8 cellular contexts compared by ENCODE assay signal in the genomic region with DNA sequence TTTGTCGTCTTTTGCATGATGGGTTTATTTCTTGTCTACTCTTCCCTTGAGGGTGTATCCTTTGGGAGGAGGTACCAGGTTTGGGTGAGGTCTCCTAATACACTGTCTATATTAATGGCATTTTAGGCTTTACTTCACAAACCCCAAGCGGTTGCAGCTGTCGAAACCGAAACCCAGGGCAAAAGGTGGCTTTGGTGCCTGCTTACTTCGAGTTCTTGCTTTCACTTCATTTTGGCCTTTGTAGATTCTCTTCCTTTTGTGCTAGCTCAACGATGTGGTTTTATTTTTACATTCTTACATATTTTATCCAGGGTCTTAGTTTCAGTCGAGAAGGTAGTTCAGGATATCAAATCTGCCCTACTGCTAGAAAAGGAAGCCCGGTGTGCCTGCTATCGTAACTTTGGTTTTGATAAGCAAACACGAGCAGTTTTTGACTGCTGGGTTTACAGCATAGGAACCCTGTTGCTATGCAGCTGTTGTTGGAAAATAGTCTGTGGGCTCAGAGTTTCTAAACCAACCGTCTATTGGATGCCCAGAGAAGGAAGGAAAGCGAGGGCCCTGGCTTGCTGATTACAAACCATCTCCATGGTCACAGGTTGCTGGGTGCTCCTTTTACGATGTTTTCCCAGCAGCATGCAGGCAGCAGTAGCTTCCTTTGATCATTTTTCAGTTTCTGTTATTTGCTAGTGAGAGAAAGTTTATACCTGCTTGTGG. TPM values are rescaled to one million over a fixed set of nuclear protein-coding genes. Genes with fewer than 3 reads are reported as not detected.
A peak's percentile ranks its signal among the peaks of the same experiment; 100 is the strongest.
DNase-seq lines count a peak whose midpoint lies in the region; ATAC-seq and TF ChIP-seq lines count a peak whose summit lies in the region.

No MANE protein-coding gene starts in this region.

- H3K36me3 ChIP-seq in muscle layer of duodenum (ENCODE audit: control insufficient read depth in 1 of 2, insufficient read depth in 2 of 2, low read length in 2 of 2) (no peaks in the 10 kb centered on the region), subcutaneous abdominal adipose tissue (ENCODE audit: control insufficient read depth in 5 of 5, insufficient read depth in 5 of 5, low read length in 5 of 5) (no peaks in the 10 kb centered on the region), BE2C (no peaks in the 10 kb centered on the region)

- peak; percentile 28 for TF ChIP-seq POLR2A in NB4 (IDR thresholded peaks at IDR 0.05; ENCODE audit: extremely low read depth, insufficient read length)

- CTCF ChIA-PET in HEK293T (lab: Yijun Ruan, JAX): interaction anchor here (0.9 kb wide), 1 partner anchor 9 kb away, joined by 4 read pairs; a partner anchor contains a TSS

- peak overlapping the region; percentile 41; the same call in 1 of the 2 replicates for H3K4me3 ChIP-seq in GM12864 (ENCODE audit: low read depth, low read length)
- H3K4me3 ChIP-seq in NB4 (ENCODE audit: low read depth, low read length): peak overlapping the region; percentile 70
- H3K4me3 ChIP-seq in muscle layer of duodenum (ENCODE audit: low read depth in 1 of 2, low read length in 2 of 2): peak overlapping the region; percentile 50 to 66
- H3K4me3 ChIP-seq in subcutaneous abdominal adipose tissue (ENCODE audit: low read depth in 1 of 5, low read length in 5 of 5): peak overlapping the region in 4 of 5 donors; percentile 5 to 55 (median 27)
- H3K4me3 ChIP-seq in BE2C (ENCODE audit: low read depth, low read length): no peak overlapping the region

- DNase-seq in GM12864 (ENCODE audit: low read depth) (peak; percentile 24), HEK293T (ENCODE audit: extremely low spot score) (peak; percentile 48), NB4 (ENCODE audit: low read depth) (peak; percentile 79), BE2C (no peak)

- H3K27me3 ChIP-seq in muscle layer of duodenum (ENCODE audit: low read depth, low read length) (no peaks in the 10 kb centered on the region), subcutaneous abdominal adipose tissue (ENCODE audit: control insufficient read depth in 5 of 5, insufficient read depth in 4 of 5, low read length in 5 of 5) (no peaks in the 10 kb centered on the region), BE2C (no peaks in the 10 kb centered on the region)

- H3K27me3 Mint-ChIP-seq in dendritic cell treated with granulocyte-macrophage colony-stimulating factor and Interleukin-4, amounts not matched to agents 40 ng/mL and 50 ng/mL, for 4 days: no peaks in the 10 kb centered on the region

- intact Hi-C loops in dendritic cell treated with granulocyte-macrophage colony-stimulating factor and Interleukin-4, amounts not matched to agents 40 ng/mL and 50 ng/mL, for 4 days (cut with micrococcal nuclease): no loop called here

- peak overlapping the region; percentile 88 for H3K27ac Mint-ChIP-seq in dendritic cell treated with granulocyte-macrophage colony-stimulating factor and Interleukin-4, amounts not matched to agents 40 ng/mL and 50 ng/mL, for 4 days

- POLR2A ChIA-PET in HEK293T (lab: Yijun Ruan, JAX): interaction anchor here (1.3 kb wide), 1 partner anchor 9 kb away, joined by 3 read pairs; no protein-coding TSS in a partner anchor

- no peak for TF ChIP-seq CTCF in GM12864 (IDR thresholded peaks at IDR 0.05; ENCODE audit: low read depth, low read length, missing control alignments)
- no peak for TF ChIP-seq CTCF in NB4 (IDR thresholded peaks at IDR 0.05; ENCODE audit: low read depth, low read length)
- no peak for TF ChIP-seq CTCF in BE2C (IDR thresholded peaks at IDR 0.05; ENCODE audit: low read depth, low read length)

- H3K9me3 ChIP-seq in muscle layer of duodenum (ENCODE audit: control insufficient read depth in 1 of 2, low read length in 2 of 2) (no peaks in the 10 kb centered on the region), subcutaneous abdominal adipose tissue (ENCODE audit: control insufficient read depth in 5 of 5, low read length in 5 of 5) (no peaks in the 10 kb centered on the region), BE2C (no peaks in the 10 kb centered on the region)

- H3K9me3 Mint-ChIP-seq in dendritic cell treated with granulocyte-macrophage colony-stimulating factor and Interleukin-4, amounts not matched to agents 40 ng/mL and 50 ng/mL, for 4 days: no peaks in the 10 kb centered on the region

- H3K9ac ChIP-seq in subcutaneous abdominal adipose tissue (ENCODE audit: low read length in 5 of 5): peak overlapping the region in 2 of 5 donors; percentile 17 to 30

- H3K4me1 ChIP-seq in muscle layer of duodenum (ENCODE audit: control insufficient read depth in 1 of 2, insufficient read depth in 2 of 2, low read length in 2 of 2) (peaks cover 0 to 13% of the 10 kb centered on the region in 2 donors), subcutaneous abdominal adipose tissue (ENCODE audit: control insufficient read depth in 5 of 5, insufficient read depth in 5 of 5, low read length in 5 of 5) (peaks cover 0 to 5% (median 0%) of the 10 kb centered on the region in 5 donors), BE2C (no peaks in the 10 kb centered on the region)

- peaks cover 23% of the 10 kb centered on the region for H3K4me1 Mint-ChIP-seq in dendritic cell treated with granulocyte-macrophage colony-stimulating factor and Interleukin-4, amounts not matched to agents 40 ng/mL and 50 ng/mL, for 4 days (ENCODE audit: low read depth)

- H3K36me3 Mint-ChIP-seq in dendritic cell treated with granulocyte-macrophage colony-stimulating factor and Interleukin-4, amounts not matched to agents 40 ng/mL and 50 ng/mL, for 4 days (ENCODE audit: low read depth): no peaks in the 10 kb centered on the region

- peak overlapping the region; percentile 87 for H3K27ac ChIP-seq in muscle layer of duodenum (ENCODE audit: low read length)
- H3K27ac ChIP-seq in subcutaneous abdominal adipose tissue (ENCODE audit: low read depth, low read length): no peak overlapping the region

- H3K4me3 Mint-ChIP-seq in dendritic cell treated with granulocyte-macrophage colony-stimulating factor and Interleukin-4, amounts not matched to agents 40 ng/mL and 50 ng/mL, for 4 days: peak overlapping the region; percentile 80

- peak; percentile 66 for ATAC-seq in activated CD4-positive, CD25-positive, alpha-beta regulatory T cell treated with anti-CD3 and anti-CD28 coated beads, Interleukin-2, amount 50 U/mL, for 24 hours

TF ChIP-seq in HEK293T, 16 proteins besides CTCF, POLR2A, EP300 and RAD21:
- TF ChIP-seq L3MBTL2 (conservative IDR thresholded peaks at IDR 0.05) (no peak), BHLHE40 (IDR thresholded peaks at IDR 0.05; ENCODE audit: borderline replicate concordance) (no peak), SUZ12 (IDR thresholded peaks at IDR 0.05) (no peak), LEF1 (IDR thresholded peaks at IDR 0.05; ENCODE audit: borderline replicate concordance) (no peak), ARNT (IDR thresholded peaks at IDR 0.05) (no peak), HDGF (IDR thresholded peaks at IDR 0.05; ENCODE audit: borderline replicate concordance) (no peak), TARDBP (IDR thresholded peaks at IDR 0.05) (no peak), NFRKB (IDR thresholded peaks at IDR 0.05) (no peak), FOXK2 (IDR thresholded peaks at IDR 0.05) (no peak), FOXA1 (IDR thresholded peaks at IDR 0.05) (no peak), SP1 (IDR thresholded peaks at IDR 0.05) (no peak)

RNA-seq across cellular contexts. Expression of a gene that starts 9.8 kb away (rescaled TPM):
- polyA plus RNA-seq in BE2C (2012; ENCODE audit: insufficient read depth, insufficient read length, low read depth): not detected
